17 cellular contexts compared by ENCODE assay signal in genomic region chr12:34393086-34393820, GRCh38.
A peak's percentile ranks its signal among the peaks of the same experiment; 100 is the strongest.
DNase-seq lines count a peak whose midpoint lies in the region; ATAC-seq and TF ChIP-seq lines count a peak whose summit lies in the region.
"Had no signal": no experiment of that assay in that cellular context is flagged by ENCODE, and none has a peak within 500 bp of the region (broad histone marks: within the 10 kb centered on the region; RNA-seq: fewer than 3 reads in every experiment).

No MANE protein-coding gene starts in this region.

- no peaks in the 10 kb centered on the region for H3K36me3 Mint-ChIP-seq in activated naive CD4-positive, alpha-beta T cell treated with anti-CD3 and anti-CD28 coated beads, Interleukin-2, amount 10 ng/mL, durations not matched to agents 7 days and 5 days
- H3K36me3 Mint-ChIP-seq in natural killer cell = no peaks in the 10 kb centered on the region
- H3K36me3 Mint-ChIP-seq: activated naive CD8-positive, alpha-beta T cell treated with anti-CD3 and anti-CD28 coated beads for 36 hours; neural progenitor cell had no signal

- no peaks in the 10 kb centered on the region for H3K27me3 Mint-ChIP-seq in activated naive CD4-positive, alpha-beta T cell treated with anti-CD3 and anti-CD28 coated beads, Interleukin-2, amount 10 ng/mL, durations not matched to agents 7 days and 5 days
- no peaks in the 10 kb centered on the region for H3K27me3 Mint-ChIP-seq in natural killer cell (ENCODE audit: low read depth in 2 of 2)

- ATAC-seq in Right ventricle myocardium inferior = no peak
- no peak for ATAC-seq in natural killer cell

- CTCF ChIA-PET in activated naive CD4-positive, alpha-beta T cell treated with anti-CD3 and anti-CD28 coated beads, Interleukin-2, amount 10 ng/mL, durations not matched to agents 7 days and 5 days (lab: Charles Lee) = no interaction called here

- no peaks in the 10 kb centered on the region for H3K4me1 Mint-ChIP-seq in activated naive CD4-positive, alpha-beta T cell treated with anti-CD3 and anti-CD28 coated beads, Interleukin-2, amount 10 ng/mL, durations not matched to agents 7 days and 5 days
- no peaks in the 10 kb centered on the region for H3K4me1 Mint-ChIP-seq in natural killer cell
- H3K4me1 Mint-ChIP-seq: activated naive CD8-positive, alpha-beta T cell treated with anti-CD3 and anti-CD28 coated beads for 36 hours; neural progenitor cell had no signal

- intact Hi-C loops in Right ventricle myocardium inferior (cut with DNase I) = no loop called here
- intact Hi-C loops in natural killer cell (cut with micrococcal nuclease) = no loop called here

- TF ChIP-seq CTCF in natural killer cell (IDR thresholded peaks at IDR 0.05) = no peak

- no peak overlapping the region for H3K27ac Mint-ChIP-seq in activated naive CD4-positive, alpha-beta T cell treated with anti-CD3 and anti-CD28 coated beads, Interleukin-2, amount 10 ng/mL, durations not matched to agents 7 days and 5 days
- no peak overlapping the region for H3K27ac Mint-ChIP-seq in natural killer cell
- H3K27ac Mint-ChIP-seq: activated naive CD8-positive, alpha-beta T cell treated with anti-CD3 and anti-CD28 coated beads for 36 hours; neural progenitor cell had no signal

- H3K4me3 Mint-ChIP-seq in activated naive CD4-positive, alpha-beta T cell treated with anti-CD3 and anti-CD28 coated beads, Interleukin-2, amount 10 ng/mL, durations not matched to agents 7 days and 5 days = no peak overlapping the region
- H3K4me3 Mint-ChIP-seq in natural killer cell = no peak overlapping the region
- H3K4me3 Mint-ChIP-seq: activated naive CD8-positive, alpha-beta T cell treated with anti-CD3 and anti-CD28 coated beads for 36 hours; neural progenitor cell had no signal

- H3K9me3 Mint-ChIP-seq in activated naive CD4-positive, alpha-beta T cell treated with anti-CD3 and anti-CD28 coated beads, Interleukin-2, amount 10 ng/mL, durations not matched to agents 7 days and 5 days = peaks cover 32% of the 10 kb centered on the region
- H3K9me3 Mint-ChIP-seq in natural killer cell = peaks cover 0 to 10% of the 10 kb centered on the region in 2 donors

- peak; percentile 18 for DNase-seq in activated naive CD4-positive, alpha-beta T cell treated with anti-CD3 and anti-CD28 coated beads, Interleukin-2, amount 10 ng/mL, durations not matched to agents 7 days and 5 days
- no peak for DNase-seq in activated naive CD4-positive, alpha-beta T cell treated with Interleukin-2 at 50 U/mL for 16 hours
- DNase-seq in Right ventricle myocardium inferior (ENCODE audit: missing footprints) (peak; percentile 62), natural killer cell (peak; percentile 2), ureter (ENCODE audit: low spot score) (peak; percentile 40), HK-2 (ENCODE audit: unreplicated experiment) (no peak), dermis blood vessel endothelial cell (no peak)
- no peak for DNase-seq in stimulated activated CD4-positive, alpha-beta T cell treated with anti-CD3 and anti-CD28 coated beads, Interleukin-2, amount 100 ng/mL, for 48 hours
- DNase-seq: activated naive CD8-positive, alpha-beta T cell treated with anti-CD3 and anti-CD28 coated beads for 36 hours; central memory CD4-positive, alpha-beta T cell; EL; foreskin melanocyte; mesenchymal stem cell; NCI-H146; NCI-H524; stimulated activated naive CD4-positive, alpha-beta T cell had no signal

Comparison
In these comparisons a context has a peak if more than half of its experiments do, and no peak if none do; other contexts are left out.
1. DNase-seq: peak in activated naive CD4-positive, alpha-beta T cell treated with anti-CD3 and anti-CD28 coated beads, Interleukin-2, amount 10 ng/mL, durations not matched to agents 7 days and 5 days (single experiment), Right ventricle myocardium inferior (single experiment), natural killer cell (single experiment) and ureter (single experiment); none in activated naive CD4-positive, alpha-beta T cell treated with Interleukin-2 at 50 U/mL for 16 hours (single experiment), HK-2 (single experiment), stimulated activated CD4-positive, alpha-beta T cell treated with anti-CD3 and anti-CD28 coated beads, Interleukin-2, amount 100 ng/mL, for 48 hours (0 of 2) and dermis blood vessel endothelial cell (single experiment).